Comparison of ENCODE assay signal across 8 cellular contexts in genomic region chrX:119791437-119792231, GRCh38. TPM values are rescaled to one million over a fixed set of nuclear protein-coding genes. Genes with fewer than 3 reads are reported as not detected.
DNase-seq lines count a peak whose midpoint lies in the region; ATAC-seq and TF ChIP-seq lines count a peak whose summit lies in the region.

TSS of gene RPL39 (minus strand) at chrX:119791630. CDS start at chrX:119791576, 54 bp downstream.

- no peaks in the 10 kb centered on the region for H3K9me3 Mint-ChIP-seq in progenitor cell of endocrine pancreas (ENCODE audit: low read depth)

- H3K36me3 Mint-ChIP-seq in progenitor cell of endocrine pancreas (ENCODE audit: insufficient read depth) = peaks cover 9% of the 10 kb centered on the region

- peak within 1 kb of the TSS; percentile 95 for H3K4me3 Mint-ChIP-seq in progenitor cell of endocrine pancreas (ENCODE audit: low read depth)

- intact Hi-C loops in T-helper 1 cell treated with Interleukin-12 subunit alpha and Interleukin-12 subunit beta and Interleukin-4 antibody, amounts not matched to agents 30 ng/mL and 1 ng/mL, for 36 hours (cut with micrococcal nuclease) = loop anchor here (1.0 to 5.0 kb wide), 10 partner anchors 30 to 555 kb away; partner anchors contain the start of genes NDUFA1, NKAP, NKRF and PGRMC1
- intact Hi-C loops in heart right ventricle (cut with DNase I) (loop anchor here in 5 of 10 donors (1.0 to 10.0 kb wide), 5 partner anchors 53 to 83 kb away; partner anchors contain the start of genes NDUFA1 (in 5 of the 5), RNF113A (in 5 of the 5) and UPF3B (in 1 of the 5)), upper lobe of right lung (cut with DNase I) (no loop called here)

- peak within 1 kb of the TSS; percentile 99 for H3K27ac Mint-ChIP-seq in progenitor cell of endocrine pancreas

- H3K4me3 ChIP-seq in heart right ventricle = peak within 1 kb of the TSS; percentile 50 to 84 (median 76)
- H3K4me3 ChIP-seq in upper lobe of right lung = peak within 1 kb of the TSS; percentile 67

- H3K27ac ChIP-seq in heart right ventricle (peak within 1 kb of the TSS; percentile 91 to 99 (median 95)), upper lobe of right lung (peak within 1 kb of the TSS; percentile 93)

- 1% methylated on average over 51 to 55 of the region's 58 CpGs for WGBS in heart right ventricle, 2 donors

- H3K4me1 ChIP-seq in heart right ventricle = peaks cover 0 to 42% (median 36%) of the 10 kb centered on the region in 9 donors
- peaks cover 15% of the 10 kb centered on the region for H3K4me1 ChIP-seq in upper lobe of right lung

- DNase-seq in NCI-H1694 (lab: John Stamatoyannopoulos, UW) (peak; percentile 91), amniotic epithelial cell (ENCODE audit: low read depth) (peak; percentile 87), heart right ventricle (peak; percentile 75 to 87), progenitor cell of endocrine pancreas (ENCODE audit: low spot score, unreplicated experiment) (peak; percentile 39), upper lobe of right lung (peak; percentile 91)

- peak; percentile 95 for ATAC-seq in GM18498 (IDR thresholded peaks at IDR 0.05; ENCODE audit: unreplicated experiment)
- ATAC-seq in HG02885 (IDR thresholded peaks at IDR 0.05; ENCODE audit: poor library complexity, unreplicated experiment) = peak; percentile 86
- peak; percentile 96 to 99 (median 98) for ATAC-seq in heart right ventricle
- ATAC-seq in upper lobe of right lung = peak; percentile 97

- peaks cover 14% of the 10 kb centered on the region for H3K4me1 Mint-ChIP-seq in progenitor cell of endocrine pancreas (ENCODE audit: low read depth)

- H3K9me3 ChIP-seq in heart right ventricle (peaks cover 0 to 4% (median 0%) of the 10 kb centered on the region in 11 donors), upper lobe of right lung (no peaks in the 10 kb centered on the region)

- H3K36me3 ChIP-seq in heart right ventricle = peaks cover 0 to 31% (median 0%) of the 10 kb centered on the region in 9 donors
- H3K36me3 ChIP-seq in upper lobe of right lung = peaks cover 32% of the 10 kb centered on the region

- no peaks in the 10 kb centered on the region for H3K27me3 Mint-ChIP-seq in progenitor cell of endocrine pancreas

- no peak for TF ChIP-seq CTCF in heart right ventricle (IDR thresholded peaks at IDR 0.05)
- TF ChIP-seq CTCF in progenitor cell of endocrine pancreas (IDR thresholded peaks at IDR 0.05; ENCODE audit: unreplicated experiment) = no peak
- no peak for TF ChIP-seq CTCF in upper lobe of right lung (IDR thresholded peaks at IDR 0.05)

- no peaks in the 10 kb centered on the region for H3K27me3 ChIP-seq in heart right ventricle
- H3K27me3 ChIP-seq in upper lobe of right lung = no peaks in the 10 kb centered on the region

RNA-seq across cellular contexts. Expression of gene RPL39, which starts in this region (rescaled TPM):
- 1,745 and 1,793 TPM in 2 replicates for total RNA-seq in T-helper 1 cell treated with Interleukin-12 subunit alpha and Interleukin-12 subunit beta and Interleukin-4 antibody, amounts not matched to agents 30 ng/mL and 1 ng/mL, for 36 hours
- total RNA-seq in heart right ventricle = 1,000 to 10,000 TPM; 1,035 to 1,338 (median 1,072) TPM
- polyA plus RNA-seq in heart right ventricle = 1,000 to 10,000 TPM; 1,899 to 6,428 TPM
- 2,140 and 2,224 TPM in 2 replicates for total RNA-seq in progenitor cell of endocrine pancreas
- total RNA-seq in upper lobe of right lung = 1,275 TPM

Comparison
In these comparisons a context has a peak if more than half of its experiments do, and no peak if none do; other contexts are left out.
1. Peak in every context shown above with its lines: DNase-seq, ATAC-seq, H3K4me3 ChIP-seq and H3K27ac ChIP-seq.
2. DNase-seq: peak in every context shown above with its lines; median percentile 91 in NCI-H1694; 91 in upper lobe of right lung; 87 in amniotic epithelial cell; 81 in heart right ventricle; 39 in progenitor cell of endocrine pancreas.